ENCODE assay signal across 14 cellular contexts in genomic region chr9:134564431-134565170, GRCh38.
A peak's percentile ranks its signal among the peaks of the same experiment; 100 is the strongest.
DNase-seq lines count a peak whose midpoint lies in the region; ATAC-seq and TF ChIP-seq lines count a peak whose summit lies in the region.
"Had no signal": no experiment of that assay in that cellular context is flagged by ENCODE, and none has a peak within 500 bp of the region (broad histone marks: within the 10 kb centered on the region; RNA-seq: fewer than 3 reads in every experiment).

No MANE protein-coding gene starts in this region.

- peak; percentile 75 for DNase-seq in Daoy (ENCODE audit: low read depth)
- DNase-seq in LoVo (ENCODE audit: low spot score): peak; percentile 5
- peak; percentile 21 for DNase-seq in endodermal cell
- peak; percentile 58 for DNase-seq in skeletal muscle cell (ENCODE audit: low read depth)
- no peak for DNase-seq in superior temporal gyrus (ENCODE audit: extremely low spot score)
- no peak for DNase-seq in HuH-7 (ENCODE audit: low spot score)
- DNase-seq in SHP77 (lab: John Stamatoyannopoulos, UW): no peak
- DNase-seq: activated CD4-positive, alpha-beta memory T cell treated with anti-CD3 and anti-CD28 coated beads, Interleukin-2, amount 10 ng/mL, durations not matched to agents 7 days and 5 days; activated naive CD4-positive, alpha-beta T cell; NCI-H226 had no signal

- 91 to 92% methylated on average over 14 to 16 of the region's 16 CpGs for WGBS in endodermal cell (ENCODE audit: insufficient coverage in 1 of 2, insufficient read length in 1 of 2), 2 experiments

- no peaks in the 10 kb centered on the region for H3K36me3 ChIP-seq in endodermal cell (ENCODE audit: control insufficient read depth, insufficient read depth, low read length)
- H3K36me3 ChIP-seq: prostate gland had no signal

- H3K4me3 ChIP-seq in endodermal cell (ENCODE audit: low read length) (no peak overlapping the region), skeletal muscle cell (ENCODE audit: low read depth, low read length) (no peak overlapping the region)
- H3K4me3 ChIP-seq: prostate gland had no signal

- peaks cover 3% of the 10 kb centered on the region for H3K27me3 Mint-ChIP-seq in endodermal cell (ENCODE audit: insufficient read depth)
- H3K27me3 Mint-ChIP-seq: activated CD4-positive, alpha-beta memory T cell treated with anti-CD3 and anti-CD28 coated beads, Interleukin-2, amount 10 ng/mL, durations not matched to agents 7 days and 5 days; central memory CD8-positive, alpha-beta T cell had no signal

- peaks cover 13% of the 10 kb centered on the region for H3K9me3 Mint-ChIP-seq in endodermal cell
- H3K9me3 Mint-ChIP-seq: activated CD4-positive, alpha-beta memory T cell treated with anti-CD3 and anti-CD28 coated beads, Interleukin-2, amount 10 ng/mL, durations not matched to agents 7 days and 5 days; central memory CD8-positive, alpha-beta T cell had no signal

- no peaks in the 10 kb centered on the region for H3K27me3 ChIP-seq in endodermal cell (ENCODE audit: control insufficient read depth, insufficient read depth, low read length, poor library complexity, severe bottlenecking)

- TF ChIP-seq CTCF in endodermal cell (conservative IDR thresholded peaks at IDR 0.05): no peak

- ATAC-seq in HG03280 (IDR thresholded peaks at IDR 0.05; ENCODE audit: unreplicated experiment): no peak
- ATAC-seq: Panc1 had no signal

- H3K27ac Mint-ChIP-seq in endodermal cell: no peak overlapping the region
- H3K27ac Mint-ChIP-seq: activated CD4-positive, alpha-beta memory T cell treated with anti-CD3 and anti-CD28 coated beads, Interleukin-2, amount 10 ng/mL, durations not matched to agents 7 days and 5 days had no signal

- no peak overlapping the region for H3K4me3 Mint-ChIP-seq in endodermal cell
- H3K4me3 Mint-ChIP-seq: activated CD4-positive, alpha-beta memory T cell treated with anti-CD3 and anti-CD28 coated beads, Interleukin-2, amount 10 ng/mL, durations not matched to agents 7 days and 5 days; central memory CD8-positive, alpha-beta T cell had no signal

- no peak overlapping the region for H3K9ac ChIP-seq in endodermal cell (ENCODE audit: extremely low read depth, low read length, poor library complexity, severe bottlenecking)

- no peaks in the 10 kb centered on the region for H3K9me3 ChIP-seq in endodermal cell (ENCODE audit: control insufficient read depth, low read length)
- H3K9me3 ChIP-seq: prostate gland had no signal

- H3K4me1 Mint-ChIP-seq in endodermal cell: no peaks in the 10 kb centered on the region
- H3K4me1 Mint-ChIP-seq: central memory CD8-positive, alpha-beta T cell had no signal

- H3K4me1 ChIP-seq in endodermal cell (ENCODE audit: control insufficient read depth, insufficient read depth, low read length): no peaks in the 10 kb centered on the region
- H3K4me1 ChIP-seq: prostate gland had no signal

- H3K36me3 Mint-ChIP-seq in endodermal cell (ENCODE audit: low read depth): no peaks in the 10 kb centered on the region

- no peak overlapping the region for H3K27ac ChIP-seq in endodermal cell (ENCODE audit: low read depth, low read length)
- H3K27ac ChIP-seq: prostate gland had no signal

Comparison
In these comparisons a context has a peak if more than half of its experiments do, and no peak if none do; other contexts are left out.
1. DNase-seq: peak in Daoy (single experiment), LoVo (single experiment), endodermal cell (single experiment) and skeletal muscle cell (single experiment); none in superior temporal gyrus (single experiment), HuH-7 (single experiment) and SHP77 (0 of 2).